ENCODE assay signal across 10 cellular contexts in the genomic region with DNA sequence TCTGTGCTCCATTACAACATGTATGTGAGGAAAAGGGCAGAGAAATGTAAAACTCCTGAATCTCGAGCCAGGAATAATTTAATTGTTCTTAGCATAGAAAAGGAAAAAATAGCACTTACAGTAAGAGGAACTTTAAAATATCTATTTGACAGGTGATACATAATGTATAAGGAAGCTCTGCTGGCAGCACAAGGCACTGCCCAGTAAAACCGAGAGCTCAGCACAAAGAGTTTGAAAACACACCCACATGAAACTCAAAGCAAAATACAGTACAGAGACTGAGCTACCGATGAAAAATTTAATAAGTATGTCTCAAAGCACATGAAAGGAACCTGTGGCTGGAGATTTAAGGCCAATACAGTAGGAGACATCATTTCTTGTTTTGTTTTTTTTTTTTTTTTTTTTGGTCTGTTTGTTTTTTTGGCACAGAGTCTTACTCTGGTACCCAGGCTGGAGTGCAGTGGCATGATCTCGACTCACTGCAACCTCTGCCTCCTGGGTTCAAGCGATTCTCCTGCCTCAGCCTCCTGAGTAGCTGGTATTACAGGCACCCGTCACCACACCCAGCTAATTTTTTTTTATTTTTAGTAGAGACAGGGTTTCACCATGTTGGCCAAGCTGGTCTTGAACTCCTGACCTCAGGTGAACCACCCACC. TPM values are rescaled to one million over a fixed set of nuclear protein-coding genes. Genes with fewer than 3 reads are reported as not detected.
A peak's percentile ranks its signal among the peaks of the same experiment; 100 is the strongest.
DNase-seq lines count a peak whose midpoint lies in the region; ATAC-seq lines count a peak whose summit lies in the region.
"Had no signal": no experiment of that assay in that cellular context is flagged by ENCODE, and none has a peak within 500 bp of the region (broad histone marks: within the 10 kb centered on the region; RNA-seq: fewer than 3 reads in every experiment).

No MANE protein-coding gene starts in this region.

- no peaks in the 10 kb centered on the region for H3K9me3 ChIP-seq in BLaER1 treated with 17β-estradiol and CSF1 and Interleukin-3, amounts not matched to agents 10 nM and 100 nM (replicated peaks in 1 of 11)

- no peaks in the 10 kb centered on the region for H3K27me3 ChIP-seq in BLaER1 treated with 17β-estradiol and CSF1 and Interleukin-3, amounts not matched to agents 10 nM and 100 nM

- peaks cover 58 to 71% (median 66%) of the 10 kb centered on the region in 10 experiments for H3K4me1 ChIP-seq in BLaER1 treated with 17β-estradiol and CSF1 and Interleukin-3, amounts not matched to agents 10 nM and 100 nM

- peak overlapping the region in 10 of 11 experiments; percentile 27 to 81 (median 62); a peak in 12 of 22 replicates for H3K4me2 ChIP-seq in BLaER1 treated with 17β-estradiol and CSF1 and Interleukin-3, amounts not matched to agents 10 nM and 100 nM

- no peak for DNase-seq in NCI-H1105 (lab: John Stamatoyannopoulos, UW)
- DNase-seq: nucleus accumbens had no signal

- H3K36me3 ChIP-seq in BLaER1 treated with 17β-estradiol and CSF1 and Interleukin-3, amounts not matched to agents 10 nM and 100 nM, result peaks cover 0 to 31% (median 5%) of the 10 kb centered on the region in 11 experiments; a peak in 7 of 22 replicates

- H4K20me1 ChIP-seq in BLaER1 treated with 17β-estradiol and CSF1 and Interleukin-3, amounts not matched to agents 10 nM and 100 nM, result peaks cover 6 to 98% (median 62%) of the 10 kb centered on the region in 11 experiments; a peak in 17 of 22 replicates

- H3K9ac ChIP-seq in BLaER1 treated with 17β-estradiol and CSF1 and Interleukin-3, amounts not matched to agents 10 nM and 100 nM, result no peak overlapping the region

- no peak overlapping the region for H3K4me3 ChIP-seq in BLaER1 treated with 17β-estradiol and CSF1 and Interleukin-3, amounts not matched to agents 10 nM and 100 nM

- ATAC-seq in GM18508 (IDR thresholded peaks at IDR 0.05; ENCODE audit: insufficient read depth, unreplicated experiment) (peak; percentile 47), HG03442 (IDR thresholded peaks at IDR 0.05; ENCODE audit: unreplicated experiment) (peak; percentile 41), esophagus mucosa (peak; percentile 59), GM19463 (IDR thresholded peaks at IDR 0.05; ENCODE audit: unreplicated experiment) (no peak), HG02763 (IDR thresholded peaks at IDR 0.05; ENCODE audit: unreplicated experiment) (no peak), HG03280 (IDR thresholded peaks at IDR 0.05; ENCODE audit: unreplicated experiment) (no peak)
- ATAC-seq: HepG2 had no signal

- H3K27ac ChIP-seq in BLaER1 treated with 17β-estradiol and CSF1 and Interleukin-3, amounts not matched to agents 10 nM and 100 nM, result peak overlapping the region in 1 of 11 experiments; percentile 9; a peak in 1 of 22 replicates

RNA-seq across cellular contexts. Expression of a gene that starts 19.2 kb away (rescaled TPM):
- 132 TPM for total RNA-seq in esophagus mucosa

Comparison
In these comparisons a context has a peak if more than half of its experiments do, and no peak if none do; other contexts are left out.
1. ATAC-seq: peak in GM18508 (single experiment), HG03442 (single experiment) and esophagus mucosa (single experiment); none in GM19463 (single experiment), HG02763 (single experiment) and HG03280 (single experiment).